ENCODE assay signal across 22 cellular contexts in genomic region chr12:131408036-131408365, GRCh38.
A peak's percentile ranks its signal among the peaks of the same experiment; 100 is the strongest.
DNase-seq lines count a peak whose midpoint lies in the region; TF ChIP-seq lines count a peak whose summit lies in the region.
"Had no signal": no experiment of that assay in that cellular context is flagged by ENCODE, and none has a peak within 500 bp of the region (broad histone marks: within the 10 kb centered on the region; RNA-seq: fewer than 3 reads in every experiment).

No MANE protein-coding gene starts in this region.

- no peaks in the 10 kb centered on the region for H4K20me1 ChIP-seq in osteoblast (ENCODE audit: insufficient read depth, low read length)
- H4K20me1 ChIP-seq: BLaER1 had no signal

- peak overlapping the region; percentile 25 for H3K23ac ChIP-seq in neuronal stem cell (ENCODE audit: low read depth, low read length, poor library complexity)

- TF ChIP-seq CTCF in spleen (IDR thresholded peaks at IDR 0.05 in 8 of 11, conservative IDR thresholded peaks at IDR 0.05 in 3 of 11) (no peak), prostate gland (IDR thresholded peaks at IDR 0.05) (no peak), osteoblast (IDR thresholded peaks at IDR 0.05; ENCODE audit: extremely low read depth, low read depth, low read length) (no peak)

- peak overlapping the region; percentile 65 for H3K14ac ChIP-seq in neuronal stem cell (ENCODE audit: low read length)

- no peaks in the 10 kb centered on the region for H3K79me1 ChIP-seq in neuronal stem cell (ENCODE audit: low read depth, low read length)

- H3K79me2 ChIP-seq in osteoblast (ENCODE audit: insufficient read depth, low read length) = no peaks in the 10 kb centered on the region

- no peak overlapping the region for H2BK12ac ChIP-seq in neuronal stem cell (ENCODE audit: low read length)

- H3K4me1 ChIP-seq in neuronal stem cell (ENCODE audit: control insufficient read depth in 2 of 2, insufficient read depth in 1 of 2, low read depth in 1 of 2, low read length in 2 of 2) (peaks cover 2% of the 10 kb centered on the region in 2 donors), spleen (no peaks in the 10 kb centered on the region), prostate gland (replicated peaks) (no peaks in the 10 kb centered on the region), osteoblast (ENCODE audit: insufficient read depth, low read length) (no peaks in the 10 kb centered on the region)

- H3K27ac ChIP-seq in neuronal stem cell (replicated peaks; ENCODE audit: low read length) = no peak overlapping the region
- H3K27ac ChIP-seq in spleen = no peak overlapping the region
- no peak overlapping the region for H3K27ac ChIP-seq in prostate gland
- no peak overlapping the region for H3K27ac ChIP-seq in osteoblast (ENCODE audit: low read depth, low read length)
- H3K27ac ChIP-seq: BLaER1 had no signal

- no peak overlapping the region for H3K9ac ChIP-seq in neuronal stem cell (ENCODE audit: low read depth, low read length, poor library complexity)
- H3K9ac ChIP-seq: BLaER1 had no signal

- no peak overlapping the region for H2BK15ac ChIP-seq in neuronal stem cell (ENCODE audit: low read length)

- no peak overlapping the region for H4K8ac ChIP-seq in neuronal stem cell (ENCODE audit: low read depth, low read length)

- H3K9me3 ChIP-seq in neuronal stem cell (replicated peaks in 1 of 2; ENCODE audit: control insufficient read depth in 2 of 2, insufficient read depth in 1 of 2, low read depth in 1 of 2, low read length in 2 of 2) = no peaks in the 10 kb centered on the region
- H3K9me3 ChIP-seq in spleen = no peaks in the 10 kb centered on the region
- H3K9me3 ChIP-seq in prostate gland = no peaks in the 10 kb centered on the region
- H3K9me3 ChIP-seq in osteoblast (ENCODE audit: low read depth, low read length) = no peaks in the 10 kb centered on the region
- H3K9me3 ChIP-seq: BE2C, BLaER1 had no signal

- no CpG with 5 or more reads among the region's 6 CpGs for WGBS in neuronal stem cell (ENCODE audit: extremely low coverage in 2 of 2, insufficient read length in 2 of 2, insufficient replicate concordance in 1 of 2), 2 donors
- 77 to 86% (median 86%) methylated on average over 5 to 6 of the region's 6 CpGs for WGBS in spleen, 5 donors
- 91% methylated on average over 6 of the region's 6 CpGs for WGBS in prostate gland

- no peak for DNase-seq in neuronal stem cell (ENCODE audit: low spot score)
- peak; percentile 47 for DNase-seq in spleen
- DNase-seq in prostate gland (ENCODE audit: low spot score) = no peak
- DNase-seq in osteoblast (ENCODE audit: insufficient read length, low spot score, missing footprints) = no peak
- no peak for DNase-seq in stimulated activated CD8-positive, alpha-beta memory T cell treated with anti-CD3 and anti-CD28 coated beads, Interleukin-4, amount 100 ng/mL, for 48 hours
- DNase-seq: 8988T; ACHN; C1 segment of cervical spinal cord; CD4-positive, alpha-beta memory T cell; CD4-positive, CD25-positive, alpha-beta regulatory T cell; CD8-positive, alpha-beta memory T cell; COR-L47; DMS 273 treated with DMSO at 0.1 percent for 48 hours; DMS153; DMS53; DMS79; DND-41; EL; GDM1 had no signal

- no peak overlapping the region for H4K91ac ChIP-seq in neuronal stem cell (ENCODE audit: low read depth, low read length, poor library complexity)

- H2AFZ ChIP-seq in neuronal stem cell (ENCODE audit: low read length) (no peak overlapping the region), osteoblast (ENCODE audit: low read length) (no peak overlapping the region)

- TF ChIP-seq POLR2A in spleen (IDR thresholded peaks at IDR 0.05) (no peak), prostate gland (IDR thresholded peaks at IDR 0.05) (no peak)

- H3K4me2 ChIP-seq in neuronal stem cell (ENCODE audit: insufficient read depth, low read length, poor library complexity, severe bottlenecking) (no peak overlapping the region), osteoblast (ENCODE audit: insufficient read depth, low read length) (no peak overlapping the region)

- H3K36me3 ChIP-seq in neuronal stem cell (replicated peaks in 1 of 2; ENCODE audit: control insufficient read depth in 2 of 2, insufficient read depth in 2 of 2, low read length in 2 of 2) (no peaks in the 10 kb centered on the region), spleen (no peaks in the 10 kb centered on the region), prostate gland (no peaks in the 10 kb centered on the region), osteoblast (ENCODE audit: insufficient read depth, low read length) (no peaks in the 10 kb centered on the region)
- H3K36me3 ChIP-seq: BE2C, BLaER1 had no signal

- no peak overlapping the region for H2BK5ac ChIP-seq in neuronal stem cell (ENCODE audit: low read length)

- intact Hi-C loops in spleen (cut with DNase I; ENCODE audit: low total_unique reads) = no loop called here
- intact Hi-C loops in prostate gland (cut with DNase I) = no loop called here

- H2AK5ac ChIP-seq in neuronal stem cell (ENCODE audit: low read depth, low read length) = peak overlapping the region; percentile 88

- H3K4ac ChIP-seq in neuronal stem cell (ENCODE audit: low read length) = no peak overlapping the region

- no peak overlapping the region for H2BK120ac ChIP-seq in neuronal stem cell (ENCODE audit: low read depth, low read length)

- H3K27me3 ChIP-seq in neuronal stem cell (ENCODE audit: control insufficient read depth in 3 of 3, insufficient read depth in 3 of 3, low read depth in 1 of 3, low read length in 3 of 3) (peaks cover 0 to 6% (median 0%) of the 10 kb centered on the region in 3 experiments), spleen (replicated peaks in 1 of 7) (peaks cover 0 to 40% (median 0%) of the 10 kb centered on the region in 7 donors), prostate gland (replicated peaks; ENCODE audit: insufficient read depth) (no peaks in the 10 kb centered on the region), osteoblast (ENCODE audit: insufficient read depth, low read length) (no peaks in the 10 kb centered on the region)
- H3K27me3 ChIP-seq: BE2C, BLaER1 had no signal

- H3K18ac ChIP-seq in neuronal stem cell (ENCODE audit: low read length) = peak overlapping the region; percentile 67

- H3K4me3 ChIP-seq in neuronal stem cell (ENCODE audit: low read length in 2 of 2) (no peak overlapping the region), spleen (no peak overlapping the region), prostate gland (no peak overlapping the region), osteoblast (ENCODE audit: insufficient read depth, low read length) (no peak overlapping the region)
- H3K4me3 ChIP-seq: BLaER1, GM12878 had no signal
